10 cellular contexts compared by ENCODE assay signal in genomic region chr7:74033372-74034311, GRCh38. TPM values are rescaled to one million over a fixed set of nuclear protein-coding genes. Genes with fewer than 3 reads are reported as not detected.
DNase-seq lines count a peak whose midpoint lies in the region; ATAC-seq, FAIRE-seq and TF ChIP-seq lines count a peak whose summit lies in the region.
"Had no signal": no experiment of that assay in that cellular context is flagged by ENCODE, and none has a peak within 500 bp of the region (broad histone marks: within the 10 kb centered on the region; RNA-seq: fewer than 3 reads in every experiment).

No MANE protein-coding gene starts in this region.

- H3K79me2 ChIP-seq in endothelial cell of umbilical vein (ENCODE audit: control insufficient read depth, insufficient read depth, low read length): no peaks in the 10 kb centered on the region

- H3K9me1 ChIP-seq in endothelial cell of umbilical vein (replicated peaks; ENCODE audit: control insufficient read depth, extremely low read depth, insufficient read depth, low read length): no peaks in the 10 kb centered on the region

- no peak overlapping the region for H3K9ac ChIP-seq in endothelial cell of umbilical vein (replicated peaks; ENCODE audit: extremely low read depth, insufficient read depth, low read length)

- POLR2A ChIA-PET in endothelial cell of umbilical vein (lab: Charles Lee): interaction anchor here (0.5 kb wide), 1 partner anchor 627 kb away, joined by 3 read pairs; no protein-coding TSS in a partner anchor

- no peak for ATAC-seq in lung (ENCODE audit: insufficient read depth, low FRiP score)
- ATAC-seq: naive thymus-derived CD8-positive, alpha-beta T cell had no signal

- H3K4me1 ChIP-seq in endothelial cell of umbilical vein (ENCODE audit: control insufficient read depth, extremely low read depth, insufficient read depth, low read length) (peaks cover 3% of the 10 kb centered on the region), lung (ENCODE audit: control insufficient read depth in 2 of 2, insufficient read depth in 2 of 2, low read length in 2 of 2) (peaks cover 0 to 11% of the 10 kb centered on the region in 2 donors), spleen (peaks cover 0 to 58% (median 30%) of the 10 kb centered on the region in 6 donors)

- TF ChIP-seq CTCF in endothelial cell of umbilical vein (IDR thresholded peaks at IDR 0.05; ENCODE audit: extremely low read depth in 1 of 2, insufficient read depth in 1 of 2, low read depth in 1 of 2, low read length in 2 of 2) (no peak), lung (IDR thresholded peaks at IDR 0.05; ENCODE audit: control extremely low read depth, extremely low read depth) (no peak), spleen (IDR thresholded peaks at IDR 0.05 in 8 of 11, conservative IDR thresholded peaks at IDR 0.05 in 3 of 11) (no peak)

- H3K27ac ChIP-seq in endothelial cell of umbilical vein (ENCODE audit: insufficient read depth, low read depth, low read length): no peak overlapping the region
- H3K27ac ChIP-seq in lung (ENCODE audit: low read depth in 1 of 2, low read length in 1 of 2): peak overlapping the region; percentile 21 to 48
- H3K27ac ChIP-seq in spleen: peak overlapping the region in 5 of 8 donors; percentile 26 to 57 (median 47)

- intact Hi-C loops in endothelial cell of umbilical vein (cut with micrococcal nuclease) (no loop called here), spleen (cut with DNase I; ENCODE audit: low total_unique reads) (no loop called here)

- CTCF ChIA-PET in endothelial cell of umbilical vein (lab: Charles Lee): interaction anchor here (0.8 to 1.9 kb wide), 4 partner anchors 9 to 166 kb away, joined by 3 to 4 read pairs (median 3); no protein-coding TSS in a partner anchor

- no TSS peak for BruUV-seq in endothelial cell of umbilical vein (replicated peaks; lab: Mats Ljungman, UMichigan)

- H3K9me3 ChIP-seq in endothelial cell of umbilical vein (replicated peaks; ENCODE audit: control insufficient read depth, insufficient read depth, low read length) (no peaks in the 10 kb centered on the region), lung (ENCODE audit: control insufficient read depth in 2 of 2, insufficient read depth in 1 of 2, low read length in 1 of 2) (no peaks in the 10 kb centered on the region), spleen (no peaks in the 10 kb centered on the region)

- no peak for TF ChIP-seq POLR2A in endothelial cell of umbilical vein (IDR thresholded peaks at IDR 0.05; ENCODE audit: low read depth, low read length)
- TF ChIP-seq POLR2A in spleen (IDR thresholded peaks at IDR 0.05): no peak

- peak; percentile 88 for DNase-seq in NCI-H69 (lab: John Stamatoyannopoulos, UW)
- no peak for DNase-seq in endothelial cell of umbilical vein (ENCODE audit: low read depth, low spot score)
- DNase-seq in lung (ENCODE audit: low spot score): peak; percentile 47
- DNase-seq in spleen: no peak
- no peak for DNase-seq in stimulated activated CD4-positive, alpha-beta T cell treated with anti-CD3 and anti-CD28 coated beads, Interleukin-15, amount 100 ng/mL, for 24 hours
- no peak for DNase-seq in OCI-M1 (lab: John Stamatoyannopoulos, UW)
- DNase-seq in SHP77 (lab: John Stamatoyannopoulos, UW): no peak
- no peak for DNase-seq in occipital lobe (lab: John Stamatoyannopoulos, UW)
- DNase-seq: MM.1S; naive thymus-derived CD8-positive, alpha-beta T cell had no signal

- dilution Hi-C loops in endothelial cell of umbilical vein (cut with MboI; ENCODE audit: extremely low pct_ligation_motif_present, low sequenced_read_pairs): no loop called here

- peaks cover 6 to 10% of the 10 kb centered on the region in 2 experiments for H3K27me3 ChIP-seq in endothelial cell of umbilical vein (ENCODE audit: control insufficient read depth in 2 of 2, insufficient read depth in 2 of 2, low read length in 2 of 2)
- no peaks in the 10 kb centered on the region for H3K27me3 ChIP-seq in lung (ENCODE audit: control insufficient read depth, insufficient read depth)
- H3K27me3 ChIP-seq in spleen (replicated peaks in 1 of 7): peaks cover 0 to 27% (median 5%) of the 10 kb centered on the region in 7 donors

- H2AFZ ChIP-seq in endothelial cell of umbilical vein (ENCODE audit: low read depth, low read length): peak overlapping the region; percentile 23

- 55 to 80% methylated on average over 32 to 37 of the region's 37 CpGs for WGBS in lung, 2 donors
- WGBS in spleen, 5 donors: 58 to 86% (median 77%) methylated on average over 25 to 37 of the region's 37 CpGs

- H4K20me1 ChIP-seq in endothelial cell of umbilical vein (replicated peaks; ENCODE audit: control insufficient read depth, extremely low read depth, insufficient read depth, low read length): no peaks in the 10 kb centered on the region

- H3K4me3 ChIP-seq in endothelial cell of umbilical vein (replicated peaks in 1 of 3; ENCODE audit: insufficient read depth in 1 of 3, low read depth in 1 of 3, low read length in 3 of 3) (no peak overlapping the region), lung (no peak overlapping the region), spleen (no peak overlapping the region)

- H3K36me3 ChIP-seq in endothelial cell of umbilical vein (ENCODE audit: control insufficient read depth in 2 of 2, extremely low read depth in 1 of 2, insufficient read depth in 2 of 2, low read length in 2 of 2): no peaks in the 10 kb centered on the region
- H3K36me3 ChIP-seq in lung (ENCODE audit: control insufficient read depth in 2 of 2, insufficient read depth in 2 of 2, low read length in 2 of 2): no peaks in the 10 kb centered on the region
- H3K36me3 ChIP-seq in spleen: peaks cover 0 to 32% (median 0%) of the 10 kb centered on the region in 6 donors

- peak; percentile 48 for FAIRE-seq in endothelial cell of umbilical vein (lab: Jason Lieb, UNC)

- H3K4me2 ChIP-seq in endothelial cell of umbilical vein (ENCODE audit: insufficient read depth, low read length): no peak overlapping the region

TF ChIP-seq in endothelial cell of umbilical vein, 7 proteins besides CTCF, POLR2A, EP300 and RAD21:
- TF ChIP-seq MAX (IDR thresholded peaks at IDR 0.05; ENCODE audit: insufficient read depth, insufficient read length) (no peak), MYC (IDR thresholded peaks at IDR 0.05; ENCODE audit: low read depth, low read length) (no peak), FOS (IDR thresholded peaks at IDR 0.05; ENCODE audit: borderline replicate concordance, insufficient read depth, low read length) (no peak), EZH2 (IDR thresholded peaks at IDR 0.05; ENCODE audit: borderline replicate concordance, low read depth, low read length, severe bottlenecking) (no peak), GATA2 (IDR thresholded peaks at IDR 0.05; ENCODE audit: insufficient read depth, insufficient read length, low read depth, low read length) (no peak), POLR2AphosphoS5 (IDR thresholded peaks at IDR 0.05; ENCODE audit: insufficient read depth, low read depth, low read length) (no peak), JUN (IDR thresholded peaks at IDR 0.05; ENCODE audit: borderline replicate concordance, insufficient read depth, insufficient read length, low read depth) (no peak)
TF ChIP-seq in endothelial cell of umbilical vein: peak in this region for 0.

RNA-seq across cellular contexts. Expression of gene ELN, which starts 5.7 kb away (rescaled TPM):
- total RNA-seq in endothelial cell of umbilical vein: 0.18 and 1.7 TPM in 2 replicates
- 2.6 and 3.1 TPM in 2 replicates for polyA plus RNA-seq in endothelial cell of umbilical vein
- 1.2 and 2.4 TPM in 2 replicates for polyA plus RNA-seq in endothelial cell of umbilical vein (2011; cell fraction: cytosol; rRNA removed)
- polyA plus RNA-seq in endothelial cell of umbilical vein (2011; cell fraction: nucleus; rRNA removed): 1.7 and 3.5 TPM in 2 replicates
- 0.10 TPM in 1 of 2 replicates, not detected in the other for polyA plus RNA-seq in endothelial cell of umbilical vein (2012)
- polyA minus RNA-seq in endothelial cell of umbilical vein: 0.98 and 1.5 TPM in 2 replicates
- polyA minus RNA-seq in endothelial cell of umbilical vein (2011; cell fraction: cytosol; rRNA and poly(A)+ RNA removed): not detected
- polyA minus RNA-seq in endothelial cell of umbilical vein (2011; cell fraction: nucleus; rRNA and poly(A)+ RNA removed): 1.1 and 2.1 TPM in 2 replicates
- 100 to 1,000 TPM; 149 to 274 TPM for total RNA-seq in lung
- 10 to 100 TPM; 60.4 to 99.5 TPM for polyA plus RNA-seq in lung
- total RNA-seq in spleen: 10 to 100 TPM; 11.7 to 94.7 (median 38.6) TPM
- polyA plus RNA-seq in spleen: 10 to 100 TPM; 11.1 to 65.9 (median 24.7) TPM
- 10.9 TPM for total RNA-seq in occipital lobe
- total RNA-seq: naive thymus-derived CD8-positive, alpha-beta T cell had no signal
- polyA plus RNA-seq: naive thymus-derived CD8-positive, alpha-beta T cell had no signal

RNA-seq across cellular contexts. Expression of gene LIMK1, which starts 50.0 kb away (rescaled TPM):
- total RNA-seq in endothelial cell of umbilical vein: 54.4 and 54.5 TPM in 2 replicates
- polyA plus RNA-seq in endothelial cell of umbilical vein: 52.9 and 62.0 TPM in 2 replicates
- 44.1 and 53.1 TPM in 2 replicates for polyA plus RNA-seq in endothelial cell of umbilical vein (2011; cell fraction: cytosol; rRNA removed)
- 35.1 and 41.7 TPM in 2 replicates for polyA plus RNA-seq in endothelial cell of umbilical vein (2011; cell fraction: nucleus; rRNA removed)
- polyA plus RNA-seq in endothelial cell of umbilical vein (2012): 57.2 and 60.2 TPM in 2 replicates
- 46.3 and 56.0 TPM in 2 replicates for polyA minus RNA-seq in endothelial cell of umbilical vein
- polyA minus RNA-seq in endothelial cell of umbilical vein (2011; cell fraction: cytosol; rRNA and poly(A)+ RNA removed): 14.4 TPM
- polyA minus RNA-seq in endothelial cell of umbilical vein (2011; cell fraction: nucleus; rRNA and poly(A)+ RNA removed): 12.6 and 20.9 TPM in 2 replicates
- total RNA-seq in lung: 10 to 100 TPM; 11.2 to 41.0 TPM
- polyA plus RNA-seq in lung: 10 to 100 TPM; 14.0 to 20.5 TPM
- 10 to 100 TPM; 33.1 to 45.8 (median 41.0) TPM for total RNA-seq in spleen
- 10 to 100 TPM; 15.2 to 24.6 (median 15.2) TPM for polyA plus RNA-seq in spleen
- 14.5 TPM for total RNA-seq in occipital lobe

Comparison
In these comparisons a context has a peak if more than half of its experiments do, and no peak if none do; other contexts are left out.
1. DNase-seq: peak in NCI-H69 (single experiment) and lung (single experiment); none in endothelial cell of umbilical vein (single experiment), spleen (single experiment), stimulated activated CD4-positive, alpha-beta T cell treated with anti-CD3 and anti-CD28 coated beads, Interleukin-15, amount 100 ng/mL, for 24 hours (single experiment), OCI-M1 (single experiment), SHP77 (0 of 2) and occipital lobe (single experiment).